Comparison of ENCODE assay signal across 1 cellular context in the genomic region with DNA sequence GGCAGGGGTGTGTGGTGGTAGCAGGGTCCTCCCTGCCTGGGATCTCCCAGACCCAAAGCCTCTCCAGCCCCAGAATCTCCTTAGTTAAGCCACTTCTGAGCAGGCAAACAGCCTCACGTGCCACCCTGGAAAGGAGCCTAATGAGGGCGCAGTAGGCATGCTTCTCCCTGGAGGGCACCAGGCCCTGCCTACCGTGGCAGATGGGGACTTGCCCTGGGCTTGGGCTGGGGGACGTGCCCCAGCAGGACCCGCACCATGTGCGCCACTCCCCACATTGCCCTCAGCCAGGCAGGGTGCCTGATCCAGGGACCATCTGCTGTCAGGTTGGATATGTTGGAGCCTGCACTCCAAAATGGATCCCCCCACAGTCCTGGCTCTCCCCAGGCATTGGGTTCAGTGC.
TF ChIP-seq lines count a peak whose summit lies in the region.

No MANE protein-coding gene starts in this region.

TF ChIP-seq in HepG2, 621 proteins besides CTCF, POLR2A, EP300 and RAD21:
- TF ChIP-seq PAX8 (CRISPR knock-in tag; IDR thresholded peaks at IDR 0.05; ENCODE audit: borderline replicate concordance): no peak
- TF ChIP-seq AKAP8 (CRISPR knock-in tag; IDR thresholded peaks at IDR 0.05): 0 out of 2 replicates have a peak, but pooled peaks have one; percentile 18
- TF ChIP-seq RBFOX2 (IDR thresholded peaks at IDR 0.05; ENCODE audit: low read depth, low read length): peak; percentile 30; the same call in 1 of the 2 replicates
